In the genomic region with DNA sequence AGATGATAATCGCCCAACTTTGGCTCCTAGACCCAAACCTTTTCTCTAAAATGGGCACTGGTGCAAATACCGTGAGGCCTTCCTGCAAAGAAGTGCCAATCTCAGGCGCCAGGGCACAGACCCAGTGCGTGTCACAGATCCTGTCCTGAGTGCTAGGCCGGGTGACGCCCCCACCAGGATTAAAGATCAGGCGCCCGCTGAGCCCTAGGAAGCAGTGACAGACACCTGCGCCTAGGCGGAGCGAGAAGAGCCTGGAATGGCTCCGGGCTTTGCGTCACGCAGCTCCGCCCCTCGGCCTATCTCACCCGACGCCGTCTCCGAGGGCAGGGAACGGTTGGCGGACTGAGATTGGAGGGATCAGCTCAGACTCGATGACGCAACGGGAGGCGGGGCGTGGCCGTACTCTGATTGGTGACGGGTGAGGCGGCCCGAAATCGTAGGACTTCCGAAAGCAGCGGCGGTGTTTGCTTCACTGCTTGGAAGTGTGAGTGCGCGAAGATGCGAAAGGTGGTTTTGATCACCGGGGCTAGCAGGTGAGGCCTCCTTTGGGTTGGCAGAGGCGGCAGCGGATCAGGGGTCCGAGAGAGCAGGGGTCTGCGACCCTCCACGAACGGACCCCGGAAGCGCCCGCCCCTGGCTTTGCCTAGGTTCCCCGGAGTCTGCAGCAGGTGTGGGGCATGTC, we compare ENCODE assay signal across 8 cellular contexts. TPM values are rescaled to one million over a fixed set of nuclear protein-coding genes. Genes with fewer than 3 reads are reported as not detected.
A peak's percentile ranks its signal among the peaks of the same experiment; 100 is the strongest.
DNase-seq lines count a peak whose midpoint lies in the region; ATAC-seq and TF ChIP-seq lines count a peak whose summit lies in the region.
"Not testable (repeated sequence)": the region's sequence is repeated elsewhere in the genome, so short reads cannot be mapped to it uniquely, and the experiment has no call there.

A gene with protein sequence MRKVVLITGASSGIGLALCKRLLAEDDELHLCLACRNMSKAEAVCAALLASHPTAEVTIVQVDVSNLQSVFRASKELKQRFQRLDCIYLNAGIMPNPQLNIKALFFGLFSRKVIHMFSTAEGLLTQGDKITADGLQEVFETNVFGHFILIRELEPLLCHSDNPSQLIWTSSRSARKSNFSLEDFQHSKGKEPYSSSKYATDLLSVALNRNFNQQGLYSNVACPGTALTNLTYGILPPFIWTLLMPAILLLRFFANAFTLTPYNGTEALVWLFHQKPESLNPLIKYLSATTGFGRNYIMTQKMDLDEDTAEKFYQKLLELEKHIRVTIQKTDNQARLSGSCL (plus strand): TSS at position 400 of the 682 bp plus-strand sequence. CDS start 99 bp downstream, at position 499.

- intact Hi-C loops in Panc1 (cut with micrococcal nuclease; ENCODE audit: unreplicated experiment), result not testable (repeated sequence)

- not testable (repeated sequence) for H3K4me1 ChIP-seq in Panc1 (ENCODE audit: control insufficient read depth, insufficient read depth, low read length); esophagus (ENCODE audit: control insufficient read depth in 2 of 2, insufficient read depth in 2 of 2, low read length in 1 of 2); mucosa of stomach (ENCODE audit: control insufficient read depth, insufficient read depth, low read length)

- DNase-seq in DMS53 (lab: John Stamatoyannopoulos, UW), result peak; percentile 96
- DNase-seq in KG1 (lab: John Stamatoyannopoulos, UW), result peak; percentile 39
- peak; percentile 10 for DNase-seq in Panc1 (ENCODE audit: low read depth, low spot score)
- DNase-seq in activated T-cell treated with anti-CD3 and anti-CD28 coated beads, Interleukin-2, amount 50 U/mL, for 1 hour, result peak; percentile 79
- DNase-seq in stimulated activated CD8-positive, alpha-beta memory T cell treated with anti-CD3 and anti-CD28 coated beads, Interleukin-4, amount 100 ng/mL, for 48 hours, result peak; percentile 77

- H3K9ac ChIP-seq in mucosa of stomach (ENCODE audit: low read length), result peak within 1 kb of the TSS; percentile 43

- peak; percentile 99 for ATAC-seq in GM21737 (IDR thresholded peaks at IDR 0.05; ENCODE audit: unreplicated experiment)
- peak; percentile 100 for ATAC-seq in Panc1

- H3K36me3 ChIP-seq in Panc1 (ENCODE audit: control insufficient read depth, insufficient read depth, low read length); esophagus (ENCODE audit: control insufficient read depth in 2 of 2, insufficient read depth in 2 of 2, low read length in 1 of 2); mucosa of stomach (ENCODE audit: control insufficient read depth, insufficient read depth, low read length): not testable (repeated sequence)

- POLR2A ChIA-PET in Panc1 (lab: Charles Lee), result not testable (repeated sequence)

- TF ChIP-seq CTCF in Panc1 (IDR thresholded peaks at IDR 0.05), result not testable (repeated sequence)

- in situ Hi-C loops in Panc1 (cut with HindIII; ENCODE audit: low pct_unique_long_range_greater_than_20kb, low sequenced_read_pairs), result not testable (repeated sequence)

- H3K4me3 ChIP-seq in Panc1 (ENCODE audit: low read depth in 2 of 2, low read length in 2 of 2), result peak within 1 kb of the TSS; percentile 46 to 64
- H3K4me3 ChIP-seq in esophagus (ENCODE audit: low read depth in 1 of 2, low read length in 2 of 2), result peak within 1 kb of the TSS; percentile 52 to 60
- H3K4me3 ChIP-seq in mucosa of stomach (ENCODE audit: low read length), result not testable (repeated sequence)

- BruUV-seq in Panc1 (replicated peaks; lab: Mats Ljungman, UMichigan), result not testable (repeated sequence)

- H3K27ac ChIP-seq in Panc1 (ENCODE audit: low read length) (peak within 1 kb of the TSS; percentile 78), esophagus (ENCODE audit: low read depth in 2 of 2, low read length in 1 of 2) (peak within 1 kb of the TSS; percentile 88 to 95)

- WGBS in esophagus, 2 donors, result 1% methylated on average over 23 to 34 of the region's 49 CpGs

- H3K27me3 ChIP-seq in Panc1 (ENCODE audit: control insufficient read depth, insufficient read depth, low read length); esophagus (ENCODE audit: control insufficient read depth in 1 of 2, insufficient read depth in 2 of 2, low read length in 2 of 2); mucosa of stomach (ENCODE audit: control insufficient read depth, insufficient read depth, low read length): not testable (repeated sequence)

- CTCF ChIA-PET in Panc1 (lab: Charles Lee), result interaction anchor here (0.7 kb wide), 1 partner anchor 32 kb away, joined by 3 read pairs; no protein-coding TSS in a partner anchor

- not testable (repeated sequence) for H3K9me3 ChIP-seq in Panc1 (ENCODE audit: control insufficient read depth, insufficient read depth, low read depth, low read length); esophagus (ENCODE audit: control insufficient read depth in 2 of 2, insufficient read depth in 1 of 2, low read depth in 1 of 2, low read length in 1 of 2); mucosa of stomach (ENCODE audit: control insufficient read depth, low read length)

RNA-seq across cellular contexts. Expression of the gene that starts here (rescaled TPM):
- total RNA-seq in Panc1 (2021; ENCODE audit: unreplicated experiment), result 24.6 TPM
- polyA plus RNA-seq in Panc1 (2012; ENCODE audit: insufficient read length), result 17.0 TPM
- polyA plus RNA-seq in esophagus, result 10 to 100 TPM; 12.4 to 14.2 TPM

Comparison
In these comparisons a context has a peak if more than half of its experiments do, and no peak if none do; other contexts are left out.
1. DNase-seq: peak in every context shown above with its lines; median percentile 96 in DMS53; 79 in activated T-cell treated with anti-CD3 and anti-CD28 coated beads, Interleukin-2, amount 50 U/mL, for 1 hour; 77 in stimulated activated CD8-positive, alpha-beta memory T cell treated with anti-CD3 and anti-CD28 coated beads, Interleukin-4, amount 100 ng/mL, for 48 hours; 39 in KG1; 10 in Panc1.